Comparison of ENCODE assay signal across 27 cellular contexts in the genomic region with DNA sequence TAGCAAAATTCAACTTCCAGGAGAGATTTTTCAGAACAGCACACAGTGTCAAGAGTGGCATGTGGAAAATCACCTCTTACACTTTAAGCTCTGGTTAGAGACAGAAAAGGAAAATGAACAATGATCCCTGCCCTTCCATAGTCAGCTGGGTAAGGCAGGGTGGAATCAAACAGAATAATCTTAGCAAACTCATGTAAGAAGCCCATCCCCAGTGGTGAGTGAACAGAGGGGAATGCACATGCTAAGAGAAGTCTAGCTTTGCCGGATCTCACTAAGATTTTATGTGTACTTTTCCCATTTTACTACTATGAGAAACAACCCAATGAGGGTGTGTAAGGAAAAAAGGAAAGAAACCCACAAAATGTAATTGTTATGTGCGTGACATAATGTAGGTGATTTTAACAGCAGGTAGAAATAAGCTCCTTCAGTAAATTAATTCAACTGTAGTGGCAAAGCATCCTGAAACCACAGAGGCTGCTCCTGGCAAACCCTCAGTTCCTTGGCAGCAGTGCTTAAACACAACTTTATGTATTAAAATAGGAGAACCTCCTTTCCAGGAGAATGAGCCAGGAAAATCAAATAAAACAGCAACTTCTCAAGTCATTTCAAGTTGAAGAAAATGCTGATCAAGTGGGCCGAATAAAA.
A peak's percentile ranks its signal among the peaks of the same experiment; 100 is the strongest.
DNase-seq lines count a peak whose midpoint lies in the region; ATAC-seq and TF ChIP-seq lines count a peak whose summit lies in the region.
"Had no signal": no experiment of that assay in that cellular context is flagged by ENCODE, and none has a peak within 500 bp of the region (broad histone marks: within the 10 kb centered on the region; RNA-seq: fewer than 3 reads in every experiment).

No MANE protein-coding gene starts in this region.

- no peak overlapping the region for H2BK15ac ChIP-seq in mesenchymal stem cell (ENCODE audit: low read depth, poor library complexity, severe bottlenecking)

- H3K4ac ChIP-seq in mesenchymal stem cell (ENCODE audit: low read depth in 1 of 2, low read length in 2 of 2) = no peak overlapping the region

- no peak overlapping the region for H3K9ac ChIP-seq in mesenchymal stem cell (ENCODE audit: low read length)

- no peak overlapping the region for H4K91ac ChIP-seq in mesenchymal stem cell (ENCODE audit: low read length)

- no peak for ATAC-seq in HG02885 (IDR thresholded peaks at IDR 0.05; ENCODE audit: poor library complexity, unreplicated experiment)
- no peak for ATAC-seq in left lung
- ATAC-seq: activated naive CD8-positive, alpha-beta T cell treated with anti-CD3 and anti-CD28 coated beads, Interleukin-2, amount 50 U/mL, for 24 hours; foreskin keratinocyte; naive thymus-derived CD4-positive, alpha-beta T cell; Right ventricle myocardium inferior; upper lobe of right lung had no signal

- H3K14ac ChIP-seq in mesenchymal stem cell (ENCODE audit: low read length in 2 of 2) = no peak overlapping the region

- in situ Hi-C loops in astrocyte of the cerebellum (cut with HindIII; ENCODE audit: low sequenced_read_pairs) = no loop called here

- H3K18ac ChIP-seq in mesenchymal stem cell (ENCODE audit: low read depth in 1 of 2, low read length in 2 of 2) = no peak overlapping the region

- H4K8ac ChIP-seq in mesenchymal stem cell (ENCODE audit: low read length) = no peak overlapping the region

- TF ChIP-seq POLR2A in suprapubic skin (IDR thresholded peaks at IDR 0.05) = no peak
- TF ChIP-seq POLR2A in uterus (IDR thresholded peaks at IDR 0.05) = no peak

- no peak overlapping the region for H3K23ac ChIP-seq in mesenchymal stem cell (ENCODE audit: low read length in 2 of 2)

- H2BK120ac ChIP-seq in mesenchymal stem cell (ENCODE audit: low read depth, low read length) = no peak overlapping the region

- WGBS in mesenchymal stem cell = 80% methylated on average over 1 of the region's 3 CpGs
- WGBS in suprapubic skin = 64% methylated on average over 3 of the region's 3 CpGs

- H3K27me3 ChIP-seq in mesenchymal stem cell (ENCODE audit: control insufficient read depth in 1 of 2, insufficient read depth in 1 of 2, low read length in 2 of 2) = peaks cover 0 to 4% of the 10 kb centered on the region in 2 experiments
- no peaks in the 10 kb centered on the region for H3K27me3 ChIP-seq in suprapubic skin
- no peaks in the 10 kb centered on the region for H3K27me3 ChIP-seq in uterus
- no peaks in the 10 kb centered on the region for H3K27me3 ChIP-seq in left lung
- H3K27me3 ChIP-seq: foreskin keratinocyte, upper lobe of right lung had no signal

- H3K36me3 ChIP-seq in mesenchymal stem cell (ENCODE audit: control insufficient read depth in 1 of 2, insufficient read depth in 2 of 2, low read depth in 1 of 2, low read length in 2 of 2) (no peaks in the 10 kb centered on the region), suprapubic skin (no peaks in the 10 kb centered on the region), uterus (no peaks in the 10 kb centered on the region), left lung (no peaks in the 10 kb centered on the region)
- H3K36me3 ChIP-seq: upper lobe of right lung had no signal

- H3K9me3 ChIP-seq in mesenchymal stem cell (ENCODE audit: control insufficient read depth, low read length) (no peaks in the 10 kb centered on the region), suprapubic skin (no peaks in the 10 kb centered on the region), uterus (no peaks in the 10 kb centered on the region), left lung (no peaks in the 10 kb centered on the region)
- H3K9me3 ChIP-seq: Caco-2, upper lobe of right lung had no signal

- DNase-seq in NCI-H1417 (lab: John Stamatoyannopoulos, UW) = peak in 2 of 3 experiments; percentile 4 to 25
- DNase-seq in NCI-H1417 treated with DMSO at 0.1 percent for 48 hours (lab: John Stamatoyannopoulos, UW) = no peak
- DNase-seq in astrocyte of the cerebellum (ENCODE audit: low read depth) = peak; percentile 50
- DNase-seq in mesenchymal stem cell = no peak
- no peak for DNase-seq in suprapubic skin (ENCODE audit: low spot score in 2 of 2)
- DNase-seq in uterus = no peak
- DNase-seq in left lung = no peak
- DNase-seq: activated CD8-positive, alpha-beta memory T cell treated with anti-CD3 and anti-CD28 coated beads, Interleukin-2, amount 50 U/mL, for 48 hours; activated effector memory CD4-positive, alpha-beta T cell treated with anti-CD3 and anti-CD28 coated beads, Interleukin-2, amount 50 U/mL, for 16 hours; activated naive CD8-positive, alpha-beta T cell treated with anti-CD3 and anti-CD28 coated beads, Interleukin-2, amount 50 U/mL, for 24 hours; Caco-2; central memory CD4-positive, alpha-beta T cell; EL; foreskin keratinocyte; HCEC 1CT; Kasumi-1; mammary epithelial cell; naive thymus-derived CD4-positive, alpha-beta T cell; NCI-H1105; NCI-H2107; NCI-H524 treated with DMSO at 0.1 percent for 48 hours; stimulated activated CD4-positive, alpha-beta T cell treated with anti-CD3 and anti-CD28 coated beads, Interleukin-4, amount 100 ng/mL, for 4 hours; stimulated activated naive CD8-positive, alpha-beta T cell treated with anti-CD3 and anti-CD28 coated beads, Interleukin-15, amount 100 ng/mL, for 72 hours; upper lobe of right lung had no signal

- TF ChIP-seq EP300 in suprapubic skin (IDR thresholded peaks at IDR 0.05) = no peak

- H2AK5ac ChIP-seq in mesenchymal stem cell (ENCODE audit: low read length, severe bottlenecking) = no peak overlapping the region

- no peak overlapping the region for H2AFZ ChIP-seq in mesenchymal stem cell (ENCODE audit: low read depth, low read length)

- intact Hi-C loops in uterus (cut with DNase I; ENCODE audit: low total_unique reads) = no loop called here
- intact Hi-C loops in left lung (cut with DNase I) = no loop called here

- TF ChIP-seq CTCF in astrocyte of the cerebellum (IDR thresholded peaks at IDR 0.05; ENCODE audit: low read depth, low read length, missing control alignments) (no peak), suprapubic skin (IDR thresholded peaks at IDR 0.05) (no peak), uterus (IDR thresholded peaks at IDR 0.05) (no peak), left lung (IDR thresholded peaks at IDR 0.05) (no peak)

- H3K27ac ChIP-seq in mesenchymal stem cell (ENCODE audit: low read length, poor library complexity, severe bottlenecking) (peak overlapping the region; percentile 33), suprapubic skin (peak overlapping the region; percentile 1), uterus (no peak overlapping the region), left lung (no peak overlapping the region)
- H3K27ac ChIP-seq: 22Rv1, foreskin keratinocyte, upper lobe of right lung had no signal

- H3K4me1 ChIP-seq in mesenchymal stem cell (ENCODE audit: control insufficient read depth, insufficient read depth, low read depth, low read length) (peaks cover 8% of the 10 kb centered on the region), suprapubic skin (no peaks in the 10 kb centered on the region), uterus (no peaks in the 10 kb centered on the region), left lung (no peaks in the 10 kb centered on the region)
- H3K4me1 ChIP-seq: Caco-2, foreskin keratinocyte, upper lobe of right lung had no signal

- no peak overlapping the region for H2BK5ac ChIP-seq in mesenchymal stem cell (ENCODE audit: low read depth, low read length, poor library complexity, severe bottlenecking)

- H3K4me2 ChIP-seq in mesenchymal stem cell (ENCODE audit: low read length, poor library complexity, severe bottlenecking) = no peak overlapping the region

- H3K4me3 ChIP-seq in astrocyte of the cerebellum (ENCODE audit: low read depth, low read length) = no peak overlapping the region
- no peak overlapping the region for H3K4me3 ChIP-seq in mesenchymal stem cell (ENCODE audit: insufficient read depth in 1 of 2, low read depth in 1 of 2, low read length in 2 of 2)
- H3K4me3 ChIP-seq in suprapubic skin = no peak overlapping the region
- no peak overlapping the region for H3K4me3 ChIP-seq in uterus
- no peak overlapping the region for H3K4me3 ChIP-seq in left lung
- H3K4me3 ChIP-seq: upper lobe of right lung had no signal

- no peaks in the 10 kb centered on the region for H3K79me1 ChIP-seq in mesenchymal stem cell (replicated peaks; ENCODE audit: low read length, poor library complexity, severe bottlenecking)

- no peak overlapping the region for H2BK12ac ChIP-seq in mesenchymal stem cell (ENCODE audit: low read length in 2 of 2)

Comparison
In these comparisons a context has a peak if more than half of its experiments do, and no peak if none do; other contexts are left out.
1. DNase-seq: peak in NCI-H1417 (2 of 3) and astrocyte of the cerebellum (single experiment); none in NCI-H1417 treated with DMSO at 0.1 percent for 48 hours (single experiment), mesenchymal stem cell (single experiment), suprapubic skin (0 of 2), uterus (0 of 2) and left lung (0 of 2).
2. H3K27ac ChIP-seq: peak in mesenchymal stem cell (single experiment) and suprapubic skin (single experiment); none in uterus (0 of 2) and left lung (0 of 2).